Comparison of ENCODE assay signal across 21 cellular contexts in the genomic region with DNA sequence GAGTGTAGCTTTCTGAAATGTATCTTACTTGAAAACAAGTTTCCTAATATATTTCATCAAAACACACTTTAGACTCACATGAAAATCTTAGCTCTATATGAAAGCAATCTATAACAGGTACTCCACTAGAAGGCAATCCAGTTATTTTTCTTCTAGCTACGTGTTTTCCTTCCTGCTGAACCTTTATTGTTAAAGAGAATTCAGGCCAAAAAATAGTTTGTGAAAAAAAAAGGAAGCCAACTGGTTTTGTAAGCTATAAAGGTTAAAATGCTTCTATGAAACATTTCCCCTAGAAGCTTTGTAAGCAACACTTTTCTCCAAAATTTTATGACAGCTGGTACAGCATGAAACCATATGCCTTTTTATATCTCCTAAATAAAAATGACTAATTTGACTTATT.
"Had no signal": no experiment of that assay in that cellular context is flagged by ENCODE, and none has a peak within 500 bp of the region (broad histone marks: within the 10 kb centered on the region; RNA-seq: fewer than 3 reads in every experiment).

No MANE protein-coding gene starts in this region.

- FAIRE-seq: frontal cortex had no signal

- H3K36me3 Mint-ChIP-seq: naive thymus-derived CD8-positive, alpha-beta T cell; stimulated activated naive B cell treated with anti-CD40 and anti-IgM and Interleukin-4, amounts not matched to agents 10 μg/mL and 1 μg/mL and 100 μg/mL, for 72 hours had no signal

- H3K4me3 ChIP-seq: colonic mucosa, dorsolateral prefrontal cortex, esophagus squamous epithelium, heart left ventricle, mucosa of descending colon, sigmoid colon, skin epidermis, testis, transverse colon had no signal

- H3K4me3 Mint-ChIP-seq: naive thymus-derived CD8-positive, alpha-beta T cell; neural crest cell; stimulated activated naive B cell treated with anti-CD40 and anti-IgM and Interleukin-4, amounts not matched to agents 10 μg/mL and 1 μg/mL and 100 μg/mL, for 72 hours; stimulated activated naive CD8-positive, alpha-beta T cell treated with anti-CD3 and anti-CD28 coated beads, Interleukin-15, amount 100 ng/mL, for 72 hours had no signal

- DNase-seq: cerebellar nuclear complex; colonic mucosa; dorsolateral prefrontal cortex; effector CD8-positive, alpha-beta T cell; esophagus squamous epithelium; heart left ventricle; hippocampal formation; mucosa of descending colon; naive thymus-derived CD8-positive, alpha-beta T cell; posterior cingulate gyrus; sigmoid colon; stimulated activated CD4-positive, alpha-beta T cell treated with anti-CD3 and anti-CD28 coated beads, Interleukin-2, amount 100 ng/mL, for 24 hours; stimulated activated CD4-positive, alpha-beta T cell treated with anti-CD3 and anti-CD28 coated beads, Interleukin-4, amount 100 ng/mL, for 4 hours; stimulated activated naive B cell treated with anti-CD40 and anti-IgM and Interleukin-4, amounts not matched to agents 10 μg/mL and 1 μg/mL and 100 μg/mL, for 72 hours; stimulated activated naive CD8-positive, alpha-beta T cell treated with anti-CD3 and anti-CD28 coated beads, Interleukin-15, amount 100 ng/mL, for 72 hours; testis; transverse colon had no signal

- H3K9me3 Mint-ChIP-seq: naive thymus-derived CD8-positive, alpha-beta T cell; neural crest cell; stimulated activated naive B cell treated with anti-CD40 and anti-IgM and Interleukin-4, amounts not matched to agents 10 μg/mL and 1 μg/mL and 100 μg/mL, for 72 hours; stimulated activated naive CD8-positive, alpha-beta T cell treated with anti-CD3 and anti-CD28 coated beads, Interleukin-15, amount 100 ng/mL, for 72 hours had no signal

- H3K27me3 Mint-ChIP-seq: naive thymus-derived CD8-positive, alpha-beta T cell; stimulated activated naive B cell treated with anti-CD40 and anti-IgM and Interleukin-4, amounts not matched to agents 10 μg/mL and 1 μg/mL and 100 μg/mL, for 72 hours; stimulated activated naive CD8-positive, alpha-beta T cell treated with anti-CD3 and anti-CD28 coated beads, Interleukin-15, amount 100 ng/mL, for 72 hours had no signal

- H3K4me1 ChIP-seq: colonic mucosa, esophagus squamous epithelium, heart left ventricle, sigmoid colon, testis, transverse colon had no signal

- H3K27ac ChIP-seq: colonic mucosa, dorsolateral prefrontal cortex, epithelial cell of prostate, esophagus squamous epithelium, heart left ventricle, sigmoid colon, skin epidermis, testis, transverse colon had no signal

- H3K27ac Mint-ChIP-seq: naive thymus-derived CD8-positive, alpha-beta T cell; stimulated activated naive B cell treated with anti-CD40 and anti-IgM and Interleukin-4, amounts not matched to agents 10 μg/mL and 1 μg/mL and 100 μg/mL, for 72 hours; stimulated activated naive CD8-positive, alpha-beta T cell treated with anti-CD3 and anti-CD28 coated beads, Interleukin-15, amount 100 ng/mL, for 72 hours had no signal

- H3K36me3 ChIP-seq: colonic mucosa, esophagus squamous epithelium, heart left ventricle, sigmoid colon, transverse colon had no signal

- H3K9me3 ChIP-seq: colonic mucosa, esophagus squamous epithelium, heart left ventricle, mucosa of descending colon, sigmoid colon, testis, transverse colon had no signal

- H3K4me1 Mint-ChIP-seq: naive thymus-derived CD8-positive, alpha-beta T cell; neural crest cell; stimulated activated naive B cell treated with anti-CD40 and anti-IgM and Interleukin-4, amounts not matched to agents 10 μg/mL and 1 μg/mL and 100 μg/mL, for 72 hours; stimulated activated naive CD8-positive, alpha-beta T cell treated with anti-CD3 and anti-CD28 coated beads, Interleukin-15, amount 100 ng/mL, for 72 hours had no signal

- H3K27me3 ChIP-seq: colonic mucosa, esophagus squamous epithelium, heart left ventricle, sigmoid colon, testis, transverse colon had no signal
